ENCODE assay signal across 8 cellular contexts in the genomic region with DNA sequence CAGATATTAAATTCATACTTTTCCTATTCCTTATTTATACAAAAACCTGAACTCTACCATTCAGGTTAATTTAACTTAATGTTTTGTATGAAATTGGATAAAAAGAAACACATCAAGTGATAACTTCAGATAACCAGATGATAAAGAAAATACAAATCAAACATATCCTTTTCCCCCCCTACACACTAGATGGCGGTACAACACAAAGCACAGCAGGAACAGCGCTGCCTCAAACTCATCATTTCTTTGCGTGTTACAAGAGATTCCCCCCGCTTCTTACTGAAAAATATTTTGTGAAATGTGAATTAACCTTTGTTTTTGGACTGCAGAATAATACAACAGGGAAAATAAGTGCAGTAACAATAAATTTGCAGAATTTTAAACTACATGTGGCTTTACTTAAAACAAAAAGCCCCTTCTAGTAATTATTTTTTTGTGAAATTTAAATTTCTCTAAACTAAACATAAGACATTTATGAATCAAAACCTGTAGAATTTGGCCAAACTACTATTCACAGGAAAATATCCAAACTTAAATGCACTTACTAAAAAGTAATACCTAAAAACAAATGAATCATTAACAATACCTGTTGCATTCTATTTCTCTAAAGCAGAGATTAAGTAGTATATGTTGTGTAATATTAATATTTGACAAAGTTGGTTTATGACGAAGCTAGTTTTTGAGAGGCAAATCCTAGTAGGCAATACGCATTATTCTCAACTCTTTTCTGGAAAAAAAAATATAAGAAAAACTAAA.
DNase-seq lines count a peak whose midpoint lies in the region; ATAC-seq and TF ChIP-seq lines count a peak whose summit lies in the region.

No MANE protein-coding gene starts in this region.

- ATAC-seq in HG03378 (IDR thresholded peaks at IDR 0.05; ENCODE audit: unreplicated experiment): peak; percentile 62
- ATAC-seq in activated CD8-positive, alpha-beta memory T cell treated with anti-CD3 and anti-CD28 coated beads, Interleukin-2, amount 10 ng/mL, durations not matched to agents 7 days and 5 days: no peak
- ATAC-seq in HG03095 (IDR thresholded peaks at IDR 0.05; ENCODE audit: unreplicated experiment): no peak

- H3K27me3 Mint-ChIP-seq in activated CD8-positive, alpha-beta memory T cell treated with anti-CD3 and anti-CD28 coated beads, Interleukin-2, amount 10 ng/mL, durations not matched to agents 7 days and 5 days: peaks cover 20% of the 10 kb centered on the region
- no peaks in the 10 kb centered on the region for H3K27me3 Mint-ChIP-seq in osteocyte (ENCODE audit: unreplicated experiment)

- no peaks in the 10 kb centered on the region for H3K9me3 Mint-ChIP-seq in activated CD8-positive, alpha-beta memory T cell treated with anti-CD3 and anti-CD28 coated beads, Interleukin-2, amount 10 ng/mL, durations not matched to agents 7 days and 5 days (ENCODE audit: low read depth)
- no peaks in the 10 kb centered on the region for H3K9me3 Mint-ChIP-seq in osteocyte (ENCODE audit: unreplicated experiment)

- TF ChIP-seq CTCF in AG10803 (conservative IDR thresholded peaks at IDR 0.05; ENCODE audit: low read length): peak; percentile 97
- TF ChIP-seq CTCF in GM13976 (IDR thresholded peaks at IDR 0.05; ENCODE audit: borderline replicate concordance, control extremely low read depth, extremely low read depth, insufficient read depth, missing control alignments): peak; percentile 78
- TF ChIP-seq CTCF in osteocyte (IDR thresholded peaks at IDR 0.05): peak; percentile 93

- H3K27ac Mint-ChIP-seq in activated CD8-positive, alpha-beta memory T cell treated with anti-CD3 and anti-CD28 coated beads, Interleukin-2, amount 10 ng/mL, durations not matched to agents 7 days and 5 days: no peak overlapping the region
- H3K27ac Mint-ChIP-seq in osteocyte (ENCODE audit: unreplicated experiment): no peak overlapping the region

- H3K4me3 Mint-ChIP-seq in activated CD8-positive, alpha-beta memory T cell treated with anti-CD3 and anti-CD28 coated beads, Interleukin-2, amount 10 ng/mL, durations not matched to agents 7 days and 5 days: no peak overlapping the region
- no peak overlapping the region for H3K4me3 Mint-ChIP-seq in osteocyte (ENCODE audit: unreplicated experiment)

- CTCF ChIA-PET in activated CD8-positive, alpha-beta memory T cell treated with anti-CD3 and anti-CD28 coated beads, Interleukin-2, amount 10 ng/mL, durations not matched to agents 7 days and 5 days (lab: Charles Lee): interaction anchor here (0.9 to 1.6 kb wide), 5 partner anchors 13 to 246 kb away, joined by 4 to 7 read pairs (median 6); no protein-coding TSS in a partner anchor

- peak; percentile 74 for DNase-seq in AG10803 (ENCODE audit: low read depth)
- peak; percentile 33 for DNase-seq in GM13976 (ENCODE audit: low spot score)
- peak; percentile 52 for DNase-seq in NCI-H748 (lab: John Stamatoyannopoulos, UW; ENCODE audit: unreplicated experiment)
- DNase-seq in activated CD8-positive, alpha-beta memory T cell treated with anti-CD3 and anti-CD28 coated beads, Interleukin-2, amount 10 ng/mL, durations not matched to agents 7 days and 5 days: peak; percentile 51
- DNase-seq in fibroblast of the conjunctiva (ENCODE audit: low read depth): peak; percentile 75
- DNase-seq in osteocyte (ENCODE audit: extremely low spot score, unreplicated experiment): no peak

- no peak overlapping the region for H3K4me3 ChIP-seq in AG10803 (ENCODE audit: low read length)

- no peaks in the 10 kb centered on the region for H3K36me3 Mint-ChIP-seq in activated CD8-positive, alpha-beta memory T cell treated with anti-CD3 and anti-CD28 coated beads, Interleukin-2, amount 10 ng/mL, durations not matched to agents 7 days and 5 days
- no peaks in the 10 kb centered on the region for H3K36me3 Mint-ChIP-seq in osteocyte (ENCODE audit: unreplicated experiment)

- in situ Hi-C loops in GM13976 (cut with MboI; ENCODE audit: low sequenced_read_pairs, unreplicated experiment): loop anchor here (25.0 kb wide), 1 partner anchor 195 kb away; no protein-coding TSS in a partner anchor

- no peaks in the 10 kb centered on the region for H3K4me1 Mint-ChIP-seq in activated CD8-positive, alpha-beta memory T cell treated with anti-CD3 and anti-CD28 coated beads, Interleukin-2, amount 10 ng/mL, durations not matched to agents 7 days and 5 days
- H3K4me1 Mint-ChIP-seq in osteocyte (ENCODE audit: unreplicated experiment): peaks cover 15% of the 10 kb centered on the region
